Comparison of ENCODE assay signal across 11 cellular contexts in genomic region chr4:112170451-112170993, GRCh38. TPM values are rescaled to one million over a fixed set of nuclear protein-coding genes. Genes with fewer than 3 reads are reported as not detected.
A peak's percentile ranks its signal among the peaks of the same experiment; 100 is the strongest.
DNase-seq lines count a peak whose midpoint lies in the region; TF ChIP-seq lines count a peak whose summit lies in the region.
"Had no signal": no experiment of that assay in that cellular context is flagged by ENCODE, and none has a peak within 500 bp of the region (broad histone marks: within the 10 kb centered on the region; RNA-seq: fewer than 3 reads in every experiment).

No MANE protein-coding gene starts in this region.

- H3K27me3 ChIP-seq in SJSA1 (replicated peaks) (no peaks in the 10 kb centered on the region), prostate gland (replicated peaks; ENCODE audit: insufficient read depth) (no peaks in the 10 kb centered on the region)

- H3K27ac ChIP-seq in SJSA1 (peak overlapping the region; percentile 40), prostate gland (no peak overlapping the region)
- H3K27ac ChIP-seq: VCaP had no signal

- intact Hi-C loops in prostate gland (cut with DNase I): no loop called here

- DNase-seq in ACHN (peak; percentile 69), GM04504 (ENCODE audit: low read depth) (peak; percentile 73), SJSA1 (ENCODE audit: low read depth in 1 of 2, low spot score in 2 of 2) (peak in 1 of 2 experiments; percentile 31), foreskin fibroblast (peak; percentile 93 to 96), NCI-H524 (lab: John Stamatoyannopoulos, UW) (no peak), medulla oblongata (ENCODE audit: extremely low spot score) (no peak), NCI-H1694 (lab: John Stamatoyannopoulos, UW) (no peak), prostate gland (ENCODE audit: low spot score) (no peak)
- DNase-seq: central memory CD4-positive, alpha-beta T cell; NCI-H187 had no signal

- H3K4me3 ChIP-seq in SJSA1 (no peak overlapping the region), foreskin fibroblast (ENCODE audit: low read depth in 1 of 2, low read length in 2 of 2) (no peak overlapping the region), prostate gland (no peak overlapping the region)

- in situ Hi-C loops in ACHN (cut with HindIII; ENCODE audit: low pct_ligation_motif_present, low pct_unique_long_range_greater_than_20kb, low sequenced_read_pairs): no loop called here

- H3K4me1 ChIP-seq in SJSA1 (replicated peaks) (peaks cover 22% of the 10 kb centered on the region), prostate gland (replicated peaks) (no peaks in the 10 kb centered on the region)

- no peak for TF ChIP-seq POLR2A in prostate gland (IDR thresholded peaks at IDR 0.05)

- WGBS in prostate gland: 72% methylated on average over 3 of the region's 3 CpGs

- H3K9me3 ChIP-seq in SJSA1 (replicated peaks) (no peaks in the 10 kb centered on the region), prostate gland (no peaks in the 10 kb centered on the region)

- H3K36me3 ChIP-seq in SJSA1 (no peaks in the 10 kb centered on the region), prostate gland (no peaks in the 10 kb centered on the region)

- TF ChIP-seq CTCF in foreskin fibroblast (IDR thresholded peaks at IDR 0.05; ENCODE audit: low read depth, low read length) (no peak), prostate gland (IDR thresholded peaks at IDR 0.05) (no peak)

RNA-seq across cellular contexts. Expression of gene FAM241A, which starts 25.3 kb away (rescaled TPM):
- 1.4 and 2.1 TPM in 2 replicates for total RNA-seq in SJSA1 (2014; rRNA removed; shearing (Covaris generic))
- total RNA-seq in prostate gland: 1 to 10 TPM; 3.6 to 3.7 TPM

Comparison
In these comparisons a context has a peak if more than half of its experiments do, and no peak if none do; other contexts are left out.
1. DNase-seq: peak in ACHN (single experiment), GM04504 (single experiment) and foreskin fibroblast (2 of 2); none in NCI-H524 (0 of 2), medulla oblongata (single experiment), NCI-H1694 (single experiment) and prostate gland (single experiment).